Comparison of ENCODE assay signal across 11 cellular contexts in the genomic region with DNA sequence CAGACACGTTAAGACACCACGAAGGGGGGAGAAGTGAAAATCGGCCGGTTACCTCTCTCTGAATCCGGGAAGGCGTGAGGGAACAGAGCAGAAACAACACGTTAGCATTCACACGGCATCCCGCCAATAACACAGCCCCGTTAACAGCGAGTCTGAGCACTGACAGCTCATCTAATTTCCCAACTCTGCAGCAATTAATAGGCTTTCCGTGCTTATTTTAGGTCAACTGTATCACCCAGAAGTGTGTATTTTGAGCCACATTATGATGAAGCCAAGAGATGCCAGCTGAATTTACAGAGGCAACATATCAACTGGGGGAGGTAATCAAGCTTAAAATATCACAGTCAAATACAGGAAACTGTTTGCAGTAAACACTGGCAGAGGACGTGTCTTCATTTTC.
DNase-seq lines count a peak whose midpoint lies in the region; ATAC-seq, FAIRE-seq and TF ChIP-seq lines count a peak whose summit lies in the region.
"Had no signal": no experiment of that assay in that cellular context is flagged by ENCODE, and none has a peak within 500 bp of the region (broad histone marks: within the 10 kb centered on the region; RNA-seq: fewer than 3 reads in every experiment).

No MANE protein-coding gene starts in this region.

- H3K4me3 Mint-ChIP-seq in activated CD8-positive, alpha-beta T cell treated with anti-CD3 and anti-CD28 coated beads, Interleukin-2, amount 10 ng/mL, durations not matched to agents 7 days and 5 days = no peak overlapping the region
- H3K4me3 Mint-ChIP-seq: central memory CD8-positive, alpha-beta T cell had no signal

- POLR2A ChIA-PET in IMR-90 (lab: Charles Lee; ENCODE audit: unreplicated experiment) = no interaction called here
- POLR2A ChIA-PET in activated CD8-positive, alpha-beta T cell treated with anti-CD3 and anti-CD28 coated beads, Interleukin-2, amount 10 ng/mL, durations not matched to agents 7 days and 5 days (lab: Charles Lee) = no interaction called here

- H4K20me1 ChIP-seq in IMR-90 (ENCODE audit: insufficient read depth, low read length) = no peaks in the 10 kb centered on the region
- no peaks in the 10 kb centered on the region for H4K20me1 ChIP-seq in fibroblast of lung (ENCODE audit: control insufficient read depth, extremely low read depth, insufficient read depth, low read length)

- dilution Hi-C loops in IMR-90 (cut with HindIII; ENCODE audit: low sequenced_read_pairs, unreplicated experiment) = no loop called here

- H3K23ac ChIP-seq in IMR-90 (ENCODE audit: low read depth, low read length) = no peak overlapping the region

- H3K79me2 ChIP-seq in fibroblast of lung (ENCODE audit: control insufficient read depth, insufficient read depth, low read length) = no peaks in the 10 kb centered on the region

- H2AK9ac ChIP-seq in IMR-90 (replicated peaks; ENCODE audit: low read depth, low read length, poor library complexity) = no peak overlapping the region

- CTCF ChIA-PET in IMR-90 (lab: Yijun Ruan, JAX) = no interaction called here
- CTCF ChIA-PET in activated CD8-positive, alpha-beta T cell treated with anti-CD3 and anti-CD28 coated beads, Interleukin-2, amount 10 ng/mL, durations not matched to agents 7 days and 5 days (lab: Charles Lee) = interaction anchor here (1.0 to 6.6 kb wide), 4 partner anchors 15 to 106 kb away, joined by 4 to 81 read pairs (median 17); no protein-coding TSS in a partner anchor

- no peak for TF ChIP-seq POLR2A in IMR-90 (IDR thresholded peaks at IDR 0.05; ENCODE audit: low read depth, low read length)
- TF ChIP-seq POLR2A in sigmoid colon (IDR thresholded peaks at IDR 0.05) = no peak
- TF ChIP-seq POLR2A in GM12891 (IDR thresholded peaks at IDR 0.05; ENCODE audit: low read depth, low read length) = no peak

- H3K9ac ChIP-seq in IMR-90 (ENCODE audit: low read depth, low read length) = no peak overlapping the region
- no peak overlapping the region for H3K9ac ChIP-seq in fibroblast of lung (ENCODE audit: insufficient read depth, low read length)

- no peak for TF ChIP-seq RAD21 in IMR-90 (IDR thresholded peaks at IDR 0.05; ENCODE audit: low read length)

- in situ Hi-C loops in IMR-90 (cut with MboI; ENCODE audit: low sequenced_read_pairs) = no loop called here

- H2BK20ac ChIP-seq in IMR-90 (ENCODE audit: low read depth, low read length) = 0 out of 2 replicates have a peak overlapping the region, but pooled peaks have one; percentile 41

- TF ChIP-seq CTCF in IMR-90 (conservative IDR thresholded peaks at IDR 0.05; ENCODE audit: low read depth, low read length) = no peak
- TF ChIP-seq CTCF in fibroblast of lung (conservative IDR thresholded peaks at IDR 0.05 in 1 of 2, IDR thresholded peaks at IDR 0.05 in 1 of 2; ENCODE audit: low read depth in 1 of 2, low read length in 2 of 2) = no peak
- TF ChIP-seq CTCF in sigmoid colon (IDR thresholded peaks at IDR 0.05) = no peak

- peaks cover 0 to 7% of the 10 kb centered on the region in 2 experiments; a peak in 2 of 4 replicates for H3K79me1 ChIP-seq in IMR-90 (ENCODE audit: low read depth in 1 of 2, low read length in 2 of 2)

- no peak overlapping the region for H3K27ac ChIP-seq in IMR-90 (ENCODE audit: insufficient read depth, low read length)
- H3K27ac ChIP-seq in fibroblast of lung (ENCODE audit: insufficient read depth, low read length) = no peak overlapping the region
- H3K27ac ChIP-seq in sigmoid colon = peak overlapping the region in 2 of 4 donors; percentile 19 to 25
- H3K27ac ChIP-seq: Peyer's patch had no signal

- no peak overlapping the region for H2BK120ac ChIP-seq in IMR-90 (ENCODE audit: low read depth, low read length)

- no peak overlapping the region for H3K18ac ChIP-seq in IMR-90 (ENCODE audit: low read depth, low read length)

- peaks cover 13% of the 10 kb centered on the region; the same call in 1 of the 2 replicates for H3K9me1 ChIP-seq in IMR-90 (ENCODE audit: insufficient read depth, low read length)

- ATAC-seq in IMR-90 (ENCODE audit: low read depth) = no peak
- ATAC-seq in activated CD8-positive, alpha-beta T cell treated with anti-CD3 and anti-CD28 coated beads, Interleukin-2, amount 10 ng/mL, durations not matched to agents 7 days and 5 days = no peak
- ATAC-seq: activated naive CD4-positive, alpha-beta T cell treated with anti-CD3 and anti-CD28 coated beads, Interleukin-2, amount 50 U/mL, for 72 hours had no signal

- H3K9me3 ChIP-seq in IMR-90 (ENCODE audit: control insufficient read depth, insufficient read depth, low read length) (no peaks in the 10 kb centered on the region), fibroblast of lung (ENCODE audit: control insufficient read depth, insufficient read depth, low read depth, low read length) (no peaks in the 10 kb centered on the region), sigmoid colon (no peaks in the 10 kb centered on the region)
- H3K9me3 ChIP-seq: MG63, Peyer's patch had no signal

- no TSS peak for BruUV-seq in IMR-90 (replicated peaks; lab: Mats Ljungman, UMichigan)

- intact Hi-C loops in IMR-90 (cut with micrococcal nuclease) = no loop called here
- intact Hi-C loops in sigmoid colon (cut with DNase I) = loop anchor here (5.0 kb wide), 2 partner anchors 55 to 95 kb away; a partner anchor contains a TSS

- H3K36me3 ChIP-seq in IMR-90 (ENCODE audit: control insufficient read depth, insufficient read depth, low read length) (no peaks in the 10 kb centered on the region), fibroblast of lung (ENCODE audit: control insufficient read depth, insufficient read depth, low read length) (no peaks in the 10 kb centered on the region), sigmoid colon (no peaks in the 10 kb centered on the region)
- H3K36me3 ChIP-seq: MG63, Peyer's patch had no signal

- no peak overlapping the region for H2BK5ac ChIP-seq in IMR-90 (ENCODE audit: low read depth, low read length, poor library complexity, severe bottlenecking)

- TF ChIP-seq EP300 in sigmoid colon (IDR thresholded peaks at IDR 0.05) = no peak

- no peak overlapping the region for H3K27ac Mint-ChIP-seq in activated CD8-positive, alpha-beta T cell treated with anti-CD3 and anti-CD28 coated beads, Interleukin-2, amount 10 ng/mL, durations not matched to agents 7 days and 5 days
- H3K27ac Mint-ChIP-seq: activated naive CD4-positive, alpha-beta T cell treated with anti-CD3 and anti-CD28 coated beads, Interleukin-2, amount 50 U/mL, for 72 hours had no signal

- H4K5ac ChIP-seq in IMR-90 (ENCODE audit: low read depth, low read length) = no peak overlapping the region

- no peaks in the 10 kb centered on the region for H3K27me3 ChIP-seq in IMR-90 (ENCODE audit: control insufficient read depth, insufficient read depth, low read length)
- H3K27me3 ChIP-seq in fibroblast of lung (ENCODE audit: control insufficient read depth, insufficient read depth, low read length) = no peaks in the 10 kb centered on the region
- H3K27me3 ChIP-seq in sigmoid colon = no peaks in the 10 kb centered on the region
- H3K27me3 ChIP-seq: MG63, Peyer's patch had no signal

- H3K4me1 ChIP-seq in IMR-90 (ENCODE audit: control insufficient read depth, insufficient read depth, low read length) = no peaks in the 10 kb centered on the region
- no peaks in the 10 kb centered on the region for H3K4me1 ChIP-seq in fibroblast of lung (ENCODE audit: control insufficient read depth, extremely low read depth, insufficient read depth, low read length)
- H3K4me1 ChIP-seq in sigmoid colon = peaks cover 0 to 22% (median 7%) of the 10 kb centered on the region in 4 donors
- H3K4me1 ChIP-seq: Peyer's patch had no signal

- H3K56ac ChIP-seq in IMR-90 (ENCODE audit: extremely low read depth, insufficient read depth, low read length) = no peak overlapping the region

- H2BK15ac ChIP-seq in IMR-90 (ENCODE audit: low read depth, low read length) = no peak overlapping the region

- no peaks in the 10 kb centered on the region for H3K9me3 Mint-ChIP-seq in activated CD8-positive, alpha-beta T cell treated with anti-CD3 and anti-CD28 coated beads, Interleukin-2, amount 10 ng/mL, durations not matched to agents 7 days and 5 days (ENCODE audit: insufficient read depth)
- H3K9me3 Mint-ChIP-seq: activated naive CD4-positive, alpha-beta T cell treated with anti-CD3 and anti-CD28 coated beads, Interleukin-2, amount 50 U/mL, for 72 hours; central memory CD8-positive, alpha-beta T cell had no signal

- H3K27me3 Mint-ChIP-seq in activated CD8-positive, alpha-beta T cell treated with anti-CD3 and anti-CD28 coated beads, Interleukin-2, amount 10 ng/mL, durations not matched to agents 7 days and 5 days (ENCODE audit: low read depth) = peaks cover 14% of the 10 kb centered on the region

- 0 out of 4 replicates have a peak overlapping the region, but pooled peaks of 1 of the 2 experiments have one; percentile 37 for H4K8ac ChIP-seq in IMR-90 (ENCODE audit: low read depth in 2 of 2, low read length in 2 of 2)

- H3K4me2 ChIP-seq in IMR-90 (ENCODE audit: low read depth, low read length) (no peak overlapping the region), fibroblast of lung (ENCODE audit: extremely low read depth, insufficient read depth, low read length) (no peak overlapping the region)

- H4K91ac ChIP-seq in IMR-90 (ENCODE audit: insufficient read depth, low read depth, low read length) = no peak overlapping the region

- no peak overlapping the region for H3K4me3 ChIP-seq in IMR-90 (ENCODE audit: insufficient read depth, low read depth, low read length)
- no peak overlapping the region for H3K4me3 ChIP-seq in fibroblast of lung (replicated peaks in 1 of 4; ENCODE audit: control extremely low read depth in 1 of 4, insufficient read depth in 1 of 4, low read depth in 3 of 4, low read length in 4 of 4)
- H3K4me3 ChIP-seq in sigmoid colon = no peak overlapping the region
- H3K4me3 ChIP-seq: MG63, Peyer's patch had no signal

- DNase-seq in IMR-90 (no peak), NCI-H2196 (lab: John Stamatoyannopoulos, UW; ENCODE audit: unreplicated experiment) (peak; percentile 59), fibroblast of lung (ENCODE audit: low read depth in 2 of 2) (peak; percentile 42 to 50), sigmoid colon (peak; percentile 71), GM12891 (ENCODE audit: insufficient read length, low spot score) (no peak), foreskin melanocyte (no peak)
- DNase-seq in activated CD8-positive, alpha-beta T cell treated with anti-CD3 and anti-CD28 coated beads, Interleukin-2, amount 10 ng/mL, durations not matched to agents 7 days and 5 days = no peak
- DNase-seq: MG63, Peyer's patch had no signal

- H2AFZ ChIP-seq in IMR-90 (replicated peaks; ENCODE audit: low read length, poor library complexity) = peak overlapping the region; percentile 7
- H2AFZ ChIP-seq in fibroblast of lung (ENCODE audit: low read length) = no peak overlapping the region

- no peaks in the 10 kb centered on the region for H3K36me3 Mint-ChIP-seq in activated CD8-positive, alpha-beta T cell treated with anti-CD3 and anti-CD28 coated beads, Interleukin-2, amount 10 ng/mL, durations not matched to agents 7 days and 5 days (ENCODE audit: low read depth)
- H3K36me3 Mint-ChIP-seq: activated naive CD4-positive, alpha-beta T cell treated with anti-CD3 and anti-CD28 coated beads, Interleukin-2, amount 50 U/mL, for 72 hours had no signal

- peak overlapping the region; percentile 8; the same call in 1 of the 2 replicates for H3K14ac ChIP-seq in IMR-90 (replicated peaks; ENCODE audit: low read depth, low read length)

- no peak for FAIRE-seq in GM12891 (lab: Jason Lieb, UNC)

- 45% methylated on average over 5 of the region's 13 CpGs; no CpG with 5 or more reads in 1 of the 2 experiments for WGBS in IMR-90 (ENCODE audit: extremely low coverage in 2 of 2, insufficient read length in 1 of 2), 2 experiments
- WGBS in sigmoid colon, 2 donors = 78 to 86% methylated on average over 13 of the region's 13 CpGs

- peaks cover 3% of the 10 kb centered on the region for H3K4me1 Mint-ChIP-seq in activated CD8-positive, alpha-beta T cell treated with anti-CD3 and anti-CD28 coated beads, Interleukin-2, amount 10 ng/mL, durations not matched to agents 7 days and 5 days (ENCODE audit: low read depth)

- no peak overlapping the region; the same call in 1 of the 2 replicates for H2AK5ac ChIP-seq in IMR-90 (ENCODE audit: low read depth, low read length)

- H3K4ac ChIP-seq in IMR-90 (ENCODE audit: low read depth, low read length) = no peak overlapping the region; the same call in 1 of the 2 replicates

Comparison
In these comparisons a context has a peak if more than half of its experiments do, and no peak if none do; other contexts are left out.
1. DNase-seq: peak in NCI-H2196 (single experiment), fibroblast of lung (2 of 2) and sigmoid colon (single experiment); none in IMR-90 (single experiment), GM12891 (single experiment), foreskin melanocyte (single experiment) and activated CD8-positive, alpha-beta T cell treated with anti-CD3 and anti-CD28 coated beads, Interleukin-2, amount 10 ng/mL, durations not matched to agents 7 days and 5 days (single experiment).